Comparison of ENCODE assay signal across 30 cellular contexts in the genomic region with DNA sequence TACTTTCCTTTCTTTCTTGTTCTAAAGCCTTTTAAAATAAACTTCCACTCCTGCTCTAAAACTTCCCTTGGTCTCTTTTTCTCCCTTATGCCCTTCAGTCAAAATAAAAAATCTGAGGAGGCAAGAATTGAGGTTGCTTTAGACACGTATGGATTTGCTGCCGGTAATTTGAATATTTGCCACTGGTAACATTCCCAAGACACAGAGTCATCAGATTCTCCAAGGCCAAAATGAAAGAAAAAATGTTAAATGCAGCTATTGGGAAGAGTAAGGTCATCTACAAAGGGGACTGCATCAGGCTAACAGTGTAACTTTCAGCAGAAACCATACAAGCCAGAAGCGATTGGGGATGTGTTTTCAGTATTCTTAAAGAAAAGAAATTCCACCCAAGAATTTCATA.
DNase-seq lines count a peak whose midpoint lies in the region; ATAC-seq and TF ChIP-seq lines count a peak whose summit lies in the region.
"Had no signal": no experiment of that assay in that cellular context is flagged by ENCODE, and none has a peak within 500 bp of the region (broad histone marks: within the 10 kb centered on the region; RNA-seq: fewer than 3 reads in every experiment).

No MANE protein-coding gene starts in this region.

- ATAC-seq in left lung = no peak
- ATAC-seq: GM12878, HepG2, left colon, pancreas had no signal

- H3K36me3 ChIP-seq in mammary epithelial cell (ENCODE audit: insufficient read depth, low read length) = no peaks in the 10 kb centered on the region
- no peaks in the 10 kb centered on the region for H3K36me3 ChIP-seq in left lung
- H3K36me3 ChIP-seq: esophagus squamous epithelium, pancreas, SJCRH30 had no signal

- H4K20me1 ChIP-seq in mammary epithelial cell (ENCODE audit: insufficient read depth, low read length) = no peaks in the 10 kb centered on the region

- no peaks in the 10 kb centered on the region for H3K79me2 ChIP-seq in mammary epithelial cell (ENCODE audit: insufficient read depth, low read length)

- DNase-seq in EH (ENCODE audit: low read depth) (peak; percentile 1), NCI-H226 (peak; percentile 6), mammary epithelial cell (peak; percentile 10), iris pigment epithelial cell (ENCODE audit: low read depth) (peak; percentile 4), lower leg skin (ENCODE audit: low spot score in 2 of 2) (no peak), left lung (no peak), T-helper 2 cell (no peak)
- no peak for DNase-seq in stimulated activated CD8-positive, alpha-beta memory T cell treated with anti-CD3 and anti-CD28 coated beads, Interleukin-4, amount 100 ng/mL, for 48 hours
- DNase-seq: activated CD4-positive, alpha-beta T cell treated with anti-CD3 and anti-CD28 coated beads for 4 hours; activated naive CD4-positive, alpha-beta T cell treated with anti-CD3 and anti-CD28 coated beads, Interleukin-2, amount 50 U/mL, for 16 hours; activated T-cell treated with anti-CD3 and anti-CD28 coated beads for 4 hours; anterior cingulate cortex; CD8-positive, alpha-beta memory T cell; esophagus squamous epithelium; hippocampal formation; left colon; mesenchymal stem cell; NCI-H1417; NCI-H2029; NCI-H526 treated with DMSO at 0.1 percent for 48 hours; pancreas; retina; SJCRH30; stimulated activated naive CD4-positive, alpha-beta T cell; SW 1271; T-helper 9 cell had no signal

- H3K9me3 ChIP-seq in mammary epithelial cell (replicated peaks; ENCODE audit: insufficient read depth, low read length) (no peaks in the 10 kb centered on the region), left lung (peaks cover 0 to 9% of the 10 kb centered on the region in 2 donors)
- H3K9me3 ChIP-seq: esophagus squamous epithelium, pancreas, SJCRH30 had no signal

- TF ChIP-seq POLR2A in lower leg skin (IDR thresholded peaks at IDR 0.05) = no peak

- dilution Hi-C loops in mammary epithelial cell (cut with HindIII; ENCODE audit: low sequenced_read_pairs) = no loop called here

- 27% methylated on average over 3 of the region's 3 CpGs for WGBS in mammary epithelial cell (ENCODE audit: low coverage, missing lambda C conversion rate)
- WGBS in lower leg skin, 2 donors = 42 to 44% methylated on average over 3 of the region's 3 CpGs

- H3K27ac ChIP-seq in mammary epithelial cell (ENCODE audit: insufficient read depth, low read depth, low read length) (no peak overlapping the region), left lung (no peak overlapping the region)
- H3K27ac ChIP-seq: esophagus squamous epithelium, pancreas, SJCRH30, skin epidermis, VCaP had no signal

- H2AFZ ChIP-seq in mammary epithelial cell (ENCODE audit: low read depth, low read length) = no peak overlapping the region

- H3K27me3 ChIP-seq in mammary epithelial cell (ENCODE audit: insufficient read depth, low read length) = no peaks in the 10 kb centered on the region
- no peaks in the 10 kb centered on the region for H3K27me3 ChIP-seq in left lung
- H3K27me3 ChIP-seq: esophagus squamous epithelium, pancreas, SJCRH30 had no signal

- BruUV-seq in mammary epithelial cell (replicated peaks; lab: Mats Ljungman, UMichigan) = no TSS peak

- H3K4me3 ChIP-seq in mammary epithelial cell (replicated peaks in 1 of 3; ENCODE audit: insufficient read depth in 1 of 3, low read depth in 2 of 3, low read length in 3 of 3) = no peak overlapping the region
- no peak overlapping the region for H3K4me3 ChIP-seq in lower leg skin (ENCODE audit: low read depth, poor library complexity, severe bottlenecking)
- no peak overlapping the region for H3K4me3 ChIP-seq in left lung
- H3K4me3 ChIP-seq: esophagus squamous epithelium, GM12878, pancreas, SJCRH30, skin epidermis had no signal

- TF ChIP-seq CTCF in mammary epithelial cell (conservative IDR thresholded peaks at IDR 0.05 in 1 of 2, IDR thresholded peaks at IDR 0.05 in 1 of 2; ENCODE audit: extremely low read depth in 1 of 2, insufficient read depth in 1 of 2, low read depth in 1 of 2, low read length in 2 of 2) (no peak), lower leg skin (IDR thresholded peaks at IDR 0.05) (no peak), left lung (IDR thresholded peaks at IDR 0.05) (no peak)

- intact Hi-C loops in mammary epithelial cell (cut with micrococcal nuclease) = no loop called here
- intact Hi-C loops in lower leg skin (cut with DNase I; ENCODE audit: low total_unique reads) = no loop called here
- intact Hi-C loops in left lung (cut with DNase I) = no loop called here

- H3K9ac ChIP-seq in mammary epithelial cell (ENCODE audit: insufficient read depth, low read length) = no peak overlapping the region

- no peak overlapping the region for H3K4me2 ChIP-seq in mammary epithelial cell (ENCODE audit: insufficient read depth, low read depth, low read length)

- H3K4me1 ChIP-seq in mammary epithelial cell (ENCODE audit: insufficient read depth, low read length) = no peaks in the 10 kb centered on the region
- H3K4me1 ChIP-seq in left lung = no peaks in the 10 kb centered on the region
- H3K4me1 ChIP-seq: esophagus squamous epithelium, pancreas, SJCRH30 had no signal

- in situ Hi-C loops in mammary epithelial cell (cut with MboI; ENCODE audit: low sequenced_read_pairs in 2 of 2) = no loop called here

- CTCF ChIA-PET in mammary epithelial cell (lab: Charles Lee; ENCODE audit: low non-redundant PET) = no interaction called here

Comparison
In these comparisons a context has a peak if more than half of its experiments do, and no peak if none do; other contexts are left out.
1. DNase-seq: peak in EH (single experiment), NCI-H226 (single experiment), mammary epithelial cell (single experiment) and iris pigment epithelial cell (single experiment); none in lower leg skin (0 of 2), left lung (0 of 2), stimulated activated CD8-positive, alpha-beta memory T cell treated with anti-CD3 and anti-CD28 coated beads, Interleukin-4, amount 100 ng/mL, for 48 hours (single experiment) and T-helper 2 cell (0 of 5).